ENCODE assay signal across 1 cellular context in the genomic region with DNA sequence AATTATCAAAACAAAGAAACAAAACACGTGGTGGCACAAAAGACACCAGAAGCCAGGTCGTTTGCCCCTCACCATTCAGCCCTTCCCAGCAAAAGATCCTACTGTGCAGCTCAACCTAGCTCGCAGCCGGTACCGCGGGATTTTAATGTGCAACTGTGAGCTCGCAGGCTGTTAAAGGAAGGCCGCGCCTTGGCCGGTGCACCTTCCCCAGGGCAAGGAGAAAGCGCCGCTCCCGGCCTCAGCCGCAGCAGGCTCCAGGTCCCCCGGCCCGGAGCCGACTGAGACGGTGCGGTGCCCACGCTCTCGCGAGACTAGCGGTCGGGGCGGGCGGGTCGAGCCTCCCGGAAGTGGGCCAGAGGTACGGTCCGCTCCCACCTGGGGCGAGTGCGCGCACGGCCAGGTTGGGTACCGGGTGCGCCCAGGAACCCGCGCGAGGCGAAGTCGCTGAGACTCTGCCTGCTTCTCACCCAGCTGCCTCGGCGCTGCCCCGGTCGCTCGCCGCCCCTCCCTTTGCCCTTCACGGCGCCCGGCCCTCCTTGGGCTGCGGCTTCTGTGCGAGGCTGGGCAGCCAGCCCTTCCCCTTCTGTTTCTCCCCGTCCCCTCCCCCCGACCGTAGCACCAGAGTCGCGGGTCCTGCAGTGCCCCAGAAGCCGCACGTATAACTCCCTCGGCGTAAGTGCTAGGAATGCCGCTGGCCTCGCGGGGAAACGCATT.
A peak's percentile ranks its signal among the peaks of the same experiment; 100 is the strongest.
TF ChIP-seq lines count a peak whose summit lies in the region.

AGL (plus strand) TSS at position 618 of the 714 bp plus-strand sequence. CDS start 682 bp downstream, outside the sequence.

TF ChIP-seq in HepG2, 621 proteins besides CTCF, POLR2A, EP300 and RAD21 (continued from another document and continues in another):
- TF ChIP-seq THAP7 (CRISPR knock-in tag; IDR thresholded peaks at IDR 0.05) (peak; percentile 63; the same call in 1 of the 2 replicates), CBX5 (CRISPR knock-in tag; IDR thresholded peaks at IDR 0.05; ENCODE audit: borderline replicate concordance) (peak; percentile 69), TP53 (CRISPR knock-in tag; conservative IDR thresholded peaks at IDR 0.05) (peak; percentile 84; the same call in 1 of the 2 replicates), ZNF296 (CRISPR knock-in tag; conservative IDR thresholded peaks at IDR 0.05) (peak; percentile 69; the same call in 1 of the 2 replicates), MTERF4 (CRISPR knock-in tag; IDR thresholded peaks at IDR 0.05) (no peak), TSC22D2 (CRISPR knock-in tag; IDR thresholded peaks at IDR 0.05; ENCODE audit: borderline replicate concordance) (no peak; the same call in 1 of the 2 replicates), ZNF350 (CRISPR knock-in tag; IDR thresholded peaks at IDR 0.05; ENCODE audit: borderline replicate concordance, low read depth) (peak; percentile 87; the same call in 1 of the 2 replicates), KLF6 (CRISPR knock-in tag; IDR thresholded peaks at IDR 0.05) (peak; percentile 83), MAF1 (CRISPR knock-in tag; IDR thresholded peaks at IDR 0.05; ENCODE audit: borderline replicate concordance) (peak; percentile 94; the same call in 1 of the 2 replicates), AGO2 (optimal IDR thresholded peaks at IDR 0.05; ENCODE audit: low read depth, low read length) (peak; percentile 35), STAT6 (CRISPR knock-in tag; IDR thresholded peaks at IDR 0.05; ENCODE audit: borderline replicate concordance) (no peak; the same call in 1 of the 2 replicates), CERS6 (CRISPR knock-in tag; IDR thresholded peaks at IDR 0.05) (no peak; the same call in 1 of the 2 replicates), BCL3 (CRISPR knock-in tag; IDR thresholded peaks at IDR 0.05) (peak; percentile 88), BHLHE40 (IDR thresholded peaks at IDR 0.05; ENCODE audit: low read length) (no peak; the same call in 1 of the 2 replicates), GATAD1 (CRISPR knock-in tag; IDR thresholded peaks at IDR 0.05) (peak; percentile 83), KDM5A (IDR thresholded peaks at IDR 0.05; ENCODE audit: borderline replicate concordance, low read length) (no peak; the same call in 1 of the 2 replicates), MAFK (conservative IDR thresholded peaks at IDR 0.05 in 1 of 2, IDR thresholded peaks at IDR 0.05 in 1 of 2; ENCODE audit: low read length in 2 of 2) (no peak), RARG (CRISPR knock-in tag; IDR thresholded peaks at IDR 0.05; ENCODE audit: low read depth) (no peak), FOSL1 (CRISPR knock-in tag; IDR thresholded peaks at IDR 0.05; ENCODE audit: borderline replicate concordance) (no peak), HDAC2 (CRISPR knock-in tag; IDR thresholded peaks at IDR 0.05) (peak; percentile 53; the same call in 1 of the 2 replicates), WIZ (CRISPR knock-in tag; IDR thresholded peaks at IDR 0.05) (no peak), NR2C2 (CRISPR knock-in tag; IDR thresholded peaks at IDR 0.05; ENCODE audit: borderline replicate concordance) (peak; percentile 65), ARNT (IDR thresholded peaks at IDR 0.05) (no peak), HNRNPLL (IDR thresholded peaks at IDR 0.05; ENCODE audit: low read depth, low read length, poor library complexity, severe bottlenecking) (peak; percentile 97), ZNF75D (CRISPR knock-in tag; IDR thresholded peaks at IDR 0.05; ENCODE audit: borderline replicate concordance) (no peak), HOXA7 (CRISPR knock-in tag; IDR thresholded peaks at IDR 0.05) (no peak), ZNF615 (CRISPR knock-in tag; IDR thresholded peaks at IDR 0.05; ENCODE audit: borderline replicate concordance) (no peak; the same call in 1 of the 2 replicates), KMT2B (CRISPR knock-in tag; IDR thresholded peaks at IDR 0.05) (peak; percentile 96), ZC3H4 (CRISPR knock-in tag; IDR thresholded peaks at IDR 0.05; ENCODE audit: borderline replicate concordance) (no peak), HHEX (CRISPR knock-in tag; IDR thresholded peaks at IDR 0.05) (no peak), ZNF251 (CRISPR knock-in tag; IDR thresholded peaks at IDR 0.05) (no peak), NBN (conservative IDR thresholded peaks at IDR 0.05) (no peak), ARID2 (CRISPR knock-in tag; IDR thresholded peaks at IDR 0.05; ENCODE audit: borderline replicate concordance) (0 out of 2 replicates have a peak, but pooled peaks have one; percentile 43), ZFP37 (CRISPR knock-in tag; IDR thresholded peaks at IDR 0.05; ENCODE audit: borderline replicate concordance) (no peak), NR2F2 (IDR thresholded peaks at IDR 0.05; ENCODE audit: borderline replicate concordance, low read depth) (no peak), RFX5 (IDR thresholded peaks at IDR 0.05; ENCODE audit: low read depth, low read length) (no peak), SOX13 (IDR thresholded peaks at IDR 0.05) (no peak), SOX13 (CRISPR knock-in tag; conservative IDR thresholded peaks at IDR 0.05 in 1 of 2, IDR thresholded peaks at IDR 0.05 in 1 of 2) (peak in 1 of 2 experiments; percentile 28; a peak in 1 of 4 replicates), ZNF10 (CRISPR knock-in tag; IDR thresholded peaks at IDR 0.05; ENCODE audit: borderline replicate concordance, low read depth) (no peak), SCMH1 (CRISPR knock-in tag; IDR thresholded peaks at IDR 0.05; ENCODE audit: borderline replicate concordance) (no peak), RBM22 (optimal IDR thresholded peaks at IDR 0.05; ENCODE audit: low read length) (no peak), JUNB (CRISPR knock-in tag; IDR thresholded peaks at IDR 0.05; ENCODE audit: borderline replicate concordance) (no peak), SRF (IDR thresholded peaks at IDR 0.05; ENCODE audit: low read depth, low read length) (no peak), ZNF235 (CRISPR knock-in tag; IDR thresholded peaks at IDR 0.05; ENCODE audit: borderline replicate concordance) (no peak)
- TF ChIP-seq, protein P1, sequence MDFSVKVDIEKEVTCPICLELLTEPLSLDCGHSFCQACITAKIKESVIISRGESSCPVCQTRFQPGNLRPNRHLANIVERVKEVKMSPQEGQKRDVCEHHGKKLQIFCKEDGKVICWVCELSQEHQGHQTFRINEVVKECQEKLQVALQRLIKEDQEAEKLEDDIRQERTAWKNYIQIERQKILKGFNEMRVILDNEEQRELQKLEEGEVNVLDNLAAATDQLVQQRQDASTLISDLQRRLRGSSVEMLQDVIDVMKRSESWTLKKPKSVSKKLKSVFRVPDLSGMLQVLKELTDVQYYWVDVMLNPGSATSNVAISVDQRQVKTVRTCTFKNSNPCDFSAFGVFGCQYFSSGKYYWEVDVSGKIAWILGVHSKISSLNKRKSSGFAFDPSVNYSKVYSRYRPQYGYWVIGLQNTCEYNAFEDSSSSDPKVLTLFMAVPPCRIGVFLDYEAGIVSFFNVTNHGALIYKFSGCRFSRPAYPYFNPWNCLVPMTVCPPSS (IDR thresholded peaks at IDR 0.05) = no peak
- TF ChIP-seq, protein P2, sequence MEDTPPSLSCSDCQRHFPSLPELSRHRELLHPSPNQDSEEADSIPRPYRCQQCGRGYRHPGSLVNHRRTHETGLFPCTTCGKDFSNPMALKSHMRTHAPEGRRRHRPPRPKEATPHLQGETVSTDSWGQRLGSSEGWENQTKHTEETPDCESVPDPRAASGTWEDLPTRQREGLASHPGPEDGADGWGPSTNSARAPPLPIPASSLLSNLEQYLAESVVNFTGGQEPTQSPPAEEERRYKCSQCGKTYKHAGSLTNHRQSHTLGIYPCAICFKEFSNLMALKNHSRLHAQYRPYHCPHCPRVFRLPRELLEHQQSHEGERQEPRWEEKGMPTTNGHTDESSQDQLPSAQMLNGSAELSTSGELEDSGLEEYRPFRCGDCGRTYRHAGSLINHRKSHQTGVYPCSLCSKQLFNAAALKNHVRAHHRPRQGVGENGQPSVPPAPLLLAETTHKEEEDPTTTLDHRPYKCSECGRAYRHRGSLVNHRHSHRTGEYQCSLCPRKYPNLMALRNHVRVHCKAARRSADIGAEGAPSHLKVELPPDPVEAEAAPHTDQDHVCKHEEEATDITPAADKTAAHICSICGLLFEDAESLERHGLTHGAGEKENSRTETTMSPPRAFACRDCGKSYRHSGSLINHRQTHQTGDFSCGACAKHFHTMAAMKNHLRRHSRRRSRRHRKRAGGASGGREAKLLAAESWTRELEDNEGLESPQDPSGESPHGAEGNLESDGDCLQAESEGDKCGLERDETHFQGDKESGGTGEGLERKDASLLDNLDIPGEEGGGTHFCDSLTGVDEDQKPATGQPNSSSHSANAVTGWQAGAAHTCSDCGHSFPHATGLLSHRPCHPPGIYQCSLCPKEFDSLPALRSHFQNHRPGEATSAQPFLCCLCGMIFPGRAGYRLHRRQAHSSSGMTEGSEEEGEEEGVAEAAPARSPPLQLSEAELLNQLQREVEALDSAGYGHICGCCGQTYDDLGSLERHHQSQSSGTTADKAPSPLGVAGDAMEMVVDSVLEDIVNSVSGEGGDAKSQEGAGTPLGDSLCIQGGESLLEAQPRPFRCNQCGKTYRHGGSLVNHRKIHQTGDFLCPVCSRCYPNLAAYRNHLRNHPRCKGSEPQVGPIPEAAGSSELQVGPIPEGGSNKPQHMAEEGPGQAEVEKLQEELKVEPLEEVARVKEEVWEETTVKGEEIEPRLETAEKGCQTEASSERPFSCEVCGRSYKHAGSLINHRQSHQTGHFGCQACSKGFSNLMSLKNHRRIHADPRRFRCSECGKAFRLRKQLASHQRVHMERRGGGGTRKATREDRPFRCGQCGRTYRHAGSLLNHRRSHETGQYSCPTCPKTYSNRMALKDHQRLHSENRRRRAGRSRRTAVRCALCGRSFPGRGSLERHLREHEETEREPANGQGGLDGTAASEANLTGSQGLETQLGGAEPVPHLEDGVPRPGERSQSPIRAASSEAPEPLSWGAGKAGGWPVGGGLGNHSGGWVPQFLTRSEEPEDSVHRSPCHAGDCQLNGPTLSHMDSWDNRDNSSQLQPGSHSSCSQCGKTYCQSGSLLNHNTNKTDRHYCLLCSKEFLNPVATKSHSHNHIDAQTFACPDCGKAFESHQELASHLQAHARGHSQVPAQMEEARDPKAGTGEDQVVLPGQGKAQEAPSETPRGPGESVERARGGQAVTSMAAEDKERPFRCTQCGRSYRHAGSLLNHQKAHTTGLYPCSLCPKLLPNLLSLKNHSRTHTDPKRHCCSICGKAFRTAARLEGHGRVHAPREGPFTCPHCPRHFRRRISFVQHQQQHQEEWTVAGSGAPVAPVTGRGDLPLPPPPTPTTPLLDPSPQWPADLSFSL (CRISPR knock-in tag; IDR thresholded peaks at IDR 0.05) = no peak
